ENCODE assay signal across 8 cellular contexts in genomic region chr11:695332-695605, GRCh38. TPM values are rescaled to one million over a fixed set of nuclear protein-coding genes. Genes with fewer than 3 reads are reported as not detected.
DNase-seq lines count a peak whose midpoint lies in the region; ATAC-seq and TF ChIP-seq lines count a peak whose summit lies in the region.

No MANE protein-coding gene starts in this region.

- peak overlapping the region; percentile 84 for H2AFZ ChIP-seq in mesenchymal stem cell (ENCODE audit: low read depth, low read length)

- peak overlapping the region; percentile 100 for H2BK5ac ChIP-seq in mesenchymal stem cell (ENCODE audit: low read depth, low read length, poor library complexity, severe bottlenecking)

- no peak overlapping the region for H2AK5ac ChIP-seq in mesenchymal stem cell (ENCODE audit: low read length, severe bottlenecking)

- intact Hi-C loops in upper lobe of right lung (cut with DNase I): no loop called here

- H3K36me3 ChIP-seq in mesenchymal stem cell (ENCODE audit: control insufficient read depth in 1 of 2, insufficient read depth in 2 of 2, low read depth in 1 of 2, low read length in 2 of 2) (peaks cover 14 to 16% of the 10 kb centered on the region in 2 experiments), upper lobe of right lung (peaks cover 18% of the 10 kb centered on the region)

- peaks cover 49% of the 10 kb centered on the region for H3K4me1 Mint-ChIP-seq in activated naive CD4-positive, alpha-beta T cell treated with anti-CD3 and anti-CD28 coated beads, Interleukin-2, amount 50 U/mL, for 24 hours
- peaks cover 57% of the 10 kb centered on the region for H3K4me1 Mint-ChIP-seq in brain

- H3K9me3 ChIP-seq in mesenchymal stem cell (ENCODE audit: control insufficient read depth, low read length) (no peaks in the 10 kb centered on the region), upper lobe of right lung (no peaks in the 10 kb centered on the region)

- peak overlapping the region; percentile 99 for H3K27ac ChIP-seq in mesenchymal stem cell (ENCODE audit: low read length, poor library complexity, severe bottlenecking)
- peak overlapping the region; percentile 99 for H3K27ac ChIP-seq in upper lobe of right lung

- peak overlapping the region; percentile 98 for H3K27ac Mint-ChIP-seq in activated naive CD4-positive, alpha-beta T cell treated with anti-CD3 and anti-CD28 coated beads, Interleukin-2, amount 50 U/mL, for 24 hours
- H3K27ac Mint-ChIP-seq in brain: peak overlapping the region; percentile 91 to 100 (median 98)

- H4K91ac ChIP-seq in mesenchymal stem cell (ENCODE audit: low read length): peak overlapping the region; percentile 98

- H3K27me3 ChIP-seq in mesenchymal stem cell (ENCODE audit: control insufficient read depth in 1 of 2, insufficient read depth in 1 of 2, low read length in 2 of 2): no peaks in the 10 kb centered on the region
- H3K27me3 ChIP-seq in upper lobe of right lung: no peaks in the 10 kb centered on the region

- H2BK15ac ChIP-seq in mesenchymal stem cell (ENCODE audit: low read depth, poor library complexity, severe bottlenecking): peak overlapping the region; percentile 100

- H3K27me3 Mint-ChIP-seq in activated naive CD4-positive, alpha-beta T cell treated with anti-CD3 and anti-CD28 coated beads, Interleukin-2, amount 50 U/mL, for 24 hours: no peaks in the 10 kb centered on the region
- H3K27me3 Mint-ChIP-seq in brain: no peaks in the 10 kb centered on the region

- H3K4ac ChIP-seq in mesenchymal stem cell (ENCODE audit: low read depth in 1 of 2, low read length in 2 of 2): peak overlapping the region; percentile 84 to 97

- H3K14ac ChIP-seq in mesenchymal stem cell (ENCODE audit: low read length in 2 of 2): peak overlapping the region in 1 of 2 experiments; percentile 80

- H3K4me3 ChIP-seq in mesenchymal stem cell (ENCODE audit: insufficient read depth in 1 of 2, low read depth in 1 of 2, low read length in 2 of 2) (peak overlapping the region; percentile 71 to 79), upper lobe of right lung (peak overlapping the region; percentile 71)

- peak overlapping the region; percentile 98 to 99 for H3K18ac ChIP-seq in mesenchymal stem cell (ENCODE audit: low read depth in 1 of 2, low read length in 2 of 2)

- peaks cover 8% of the 10 kb centered on the region for H3K79me1 ChIP-seq in mesenchymal stem cell (replicated peaks; ENCODE audit: low read length, poor library complexity, severe bottlenecking)

- H3K36me3 Mint-ChIP-seq in activated naive CD4-positive, alpha-beta T cell treated with anti-CD3 and anti-CD28 coated beads, Interleukin-2, amount 50 U/mL, for 24 hours: no peaks in the 10 kb centered on the region
- H3K36me3 Mint-ChIP-seq in brain: peaks cover 4% of the 10 kb centered on the region

- ATAC-seq in upper lobe of right lung: no peak

- H3K23ac ChIP-seq in mesenchymal stem cell (ENCODE audit: low read length in 2 of 2): peak overlapping the region in 1 of 2 experiments; percentile 99

- peak overlapping the region; percentile 98 for H2BK120ac ChIP-seq in mesenchymal stem cell (ENCODE audit: low read depth, low read length)

- H3K4me1 ChIP-seq in mesenchymal stem cell (ENCODE audit: control insufficient read depth, insufficient read depth, low read depth, low read length): peaks cover 57% of the 10 kb centered on the region
- peaks cover 32% of the 10 kb centered on the region for H3K4me1 ChIP-seq in upper lobe of right lung

- no peak for TF ChIP-seq CTCF in brain (conservative IDR thresholded peaks at IDR 0.05)
- TF ChIP-seq CTCF in upper lobe of right lung (IDR thresholded peaks at IDR 0.05): no peak

- H3K4me3 Mint-ChIP-seq in activated naive CD4-positive, alpha-beta T cell treated with anti-CD3 and anti-CD28 coated beads, Interleukin-2, amount 50 U/mL, for 24 hours: peak overlapping the region; percentile 87
- H3K4me3 Mint-ChIP-seq in brain: peak overlapping the region; percentile 88 to 91 (median 91)

- DNase-seq in activated naive CD4-positive, alpha-beta T cell treated with Interleukin-2 at 50 U/mL for 16 hours: no peak
- DNase-seq in mesenchymal stem cell (no peak), upper lobe of right lung (no peak), ureter (ENCODE audit: low spot score) (no peak), EL (no peak), GDM1 (lab: John Stamatoyannopoulos, UW) (no peak)

- no peaks in the 10 kb centered on the region for H3K9me3 Mint-ChIP-seq in activated naive CD4-positive, alpha-beta T cell treated with anti-CD3 and anti-CD28 coated beads, Interleukin-2, amount 50 U/mL, for 24 hours
- no peaks in the 10 kb centered on the region for H3K9me3 Mint-ChIP-seq in brain

- peak overlapping the region; percentile 99 for H3K9ac ChIP-seq in mesenchymal stem cell (ENCODE audit: low read length)

- H2BK12ac ChIP-seq in mesenchymal stem cell (ENCODE audit: low read length in 2 of 2): peak overlapping the region in 1 of 2 experiments; percentile 81

- peak overlapping the region; percentile 76 for H3K4me2 ChIP-seq in mesenchymal stem cell (ENCODE audit: low read length, poor library complexity, severe bottlenecking)

- H4K8ac ChIP-seq in mesenchymal stem cell (ENCODE audit: low read length): peak overlapping the region; percentile 98

- under 1% methylated on average over 32 of the region's 32 CpGs for whole genome bisulfite sequencing in mesenchymal stem cell

RNA-seq across cellular contexts. Expression of gene DEAF1, which starts 0.2 kb away (rescaled TPM):
- polyA plus RNA-seq in brain (ENCODE audit: insufficient read depth, low read depth, low replicate concordance): 88.5 TPM
- polyA plus RNA-seq in mesenchymal stem cell (2013, experiment 1 of 2): 21.2 TPM
- 20.6 TPM for polyA plus RNA-seq in mesenchymal stem cell (2013, experiment 2 of 2)
- total RNA-seq in upper lobe of right lung (27.1 TPM), ureter (36.9 TPM)

RNA-seq across cellular contexts. Expression of gene TMEM80, which starts 0.3 kb away (rescaled TPM):
- 15.6 TPM for polyA plus RNA-seq in brain (ENCODE audit: insufficient read depth, low read depth, low replicate concordance)
- polyA plus RNA-seq in mesenchymal stem cell (2013, experiment 1 of 2): 13.4 TPM
- 15.6 TPM for polyA plus RNA-seq in mesenchymal stem cell (2013, experiment 2 of 2)
- total RNA-seq in upper lobe of right lung (33.2 TPM), ureter (32.5 TPM)

RNA-seq across cellular contexts. Expression of gene EPS8L2, which starts 10.8 kb away (rescaled TPM):
- 9.5 TPM for polyA plus RNA-seq in brain (ENCODE audit: insufficient read depth, low read depth, low replicate concordance)
- 16.2 TPM for polyA plus RNA-seq in mesenchymal stem cell (2013, experiment 1 of 2)
- polyA plus RNA-seq in mesenchymal stem cell (2013, experiment 2 of 2): 17.4 TPM
- total RNA-seq in upper lobe of right lung: 155 TPM
- 156 TPM for total RNA-seq in ureter

RNA-seq across cellular contexts. Expression of gene TALDO1, which starts 52.0 kb away (rescaled TPM):
- polyA plus RNA-seq in brain (ENCODE audit: insufficient read depth, low read depth, low replicate concordance): 182 TPM
- 215 TPM for polyA plus RNA-seq in mesenchymal stem cell (2013, experiment 1 of 2)
- polyA plus RNA-seq in mesenchymal stem cell (2013, experiment 2 of 2): 211 TPM
- total RNA-seq in upper lobe of right lung (196 TPM), ureter (172 TPM)

RNA-seq across cellular contexts. Expression of gene DRD4, which starts 58.2 kb away (rescaled TPM):
- polyA plus RNA-seq in brain (ENCODE audit: insufficient read depth, low read depth, low replicate concordance): 0.71 TPM
- 0.08 TPM for polyA plus RNA-seq in mesenchymal stem cell (2013, experiment 1 of 2)
- polyA plus RNA-seq in mesenchymal stem cell (2013, experiment 2 of 2): not detected
- total RNA-seq in upper lobe of right lung: 1.2 TPM
- total RNA-seq in ureter: 2.6 TPM
